Comparison of ENCODE assay signal across 11 cellular contexts in genomic region chrX:69137371-69137881, GRCh38. TPM values are rescaled to one million over a fixed set of nuclear protein-coding genes. Genes with fewer than 3 reads are reported as not detected.
DNase-seq lines count a peak whose midpoint lies in the region; TF ChIP-seq lines count a peak whose summit lies in the region.
"Had no signal": no experiment of that assay in that cellular context is flagged by ENCODE, and none has a peak within 500 bp of the region (broad histone marks: within the 10 kb centered on the region; RNA-seq: fewer than 3 reads in every experiment).

No MANE protein-coding gene starts in this region.

- CTCF ChIA-PET in RWPE1 (lab: Yijun Ruan, JAX), result interaction anchor here (0.6 kb wide), 1 partner anchor 13 kb away, joined by 3 read pairs; no protein-coding TSS in a partner anchor

- TF ChIP-seq POLR2A in esophagus muscularis mucosa (IDR thresholded peaks at IDR 0.05; ENCODE audit: low read depth), result no peak

- intact Hi-C loops in esophagus muscularis mucosa (cut with DNase I), result loop anchor here (10.0 kb wide), 1 partner anchor 313 kb away; the partner anchor contains the start of gene EFNB1
- intact Hi-C loops in tibial artery (cut with DNase I; ENCODE audit: low total_unique reads), result no loop called here

- H3K36me3 ChIP-seq in esophagus muscularis mucosa, result no peaks in the 10 kb centered on the region
- H3K36me3 ChIP-seq in mesodermal cell (ENCODE audit: control insufficient read depth, insufficient read depth, low read length), result no peaks in the 10 kb centered on the region
- H3K36me3 ChIP-seq in tibial artery, result no peaks in the 10 kb centered on the region

- H3K4me1 ChIP-seq in esophagus muscularis mucosa (peaks cover 0 to 25% (median 15%) of the 10 kb centered on the region in 4 donors), mesodermal cell (ENCODE audit: control insufficient read depth, insufficient read depth, low read length, poor library complexity, severe bottlenecking) (peaks cover 9% of the 10 kb centered on the region), tibial artery (peaks cover 0 to 14% (median 8%) of the 10 kb centered on the region in 4 donors)

- TF ChIP-seq CTCF in esophagus muscularis mucosa (IDR thresholded peaks at IDR 0.05) (no peak), tibial artery (IDR thresholded peaks at IDR 0.05) (no peak), RWPE1 (conservative IDR thresholded peaks at IDR 0.05; ENCODE audit: low read depth) (no peak)

- DNase-seq in LHCN-M2 (ENCODE audit: low read depth) (peak; percentile 1), esophagus muscularis mucosa (ENCODE audit: extremely low spot score) (no peak), tibial artery (peak in 1 of 2 donors; percentile 31), HUDEP-2 (lab: John Stamatoyannopoulos, UW; ENCODE audit: unreplicated experiment in 76 of 76) (no peak), NCI-H2171 treated with DMSO at 0.1 percent for 48 hours (lab: John Stamatoyannopoulos, UW) (no peak), NCI-H2196 (lab: John Stamatoyannopoulos, UW; ENCODE audit: unreplicated experiment) (no peak), RWPE1 (ENCODE audit: low spot score) (no peak)
- DNase-seq: activated naive CD8-positive, alpha-beta T cell treated with anti-CD3 and anti-CD28 coated beads for 36 hours; kidney glomerular epithelial cell had no signal

- peak overlapping the region; percentile 33 to 49 (median 42) for H3K4me3 ChIP-seq in esophagus muscularis mucosa
- no peak overlapping the region for H3K4me3 ChIP-seq in mesodermal cell (ENCODE audit: extremely low read depth, insufficient read depth, low read length, poor library complexity, severe bottlenecking)
- H3K4me3 ChIP-seq in tibial artery, result peak overlapping the region; percentile 34 to 45

- 74% methylated on average over 10 of the region's 10 CpGs for WGBS in esophagus muscularis mucosa
- WGBS in mesodermal cell (ENCODE audit: insufficient coverage in 2 of 2), 2 experiments, result 0 to 5% methylated on average over 1 to 3 of the region's 10 CpGs

- H3K9me3 ChIP-seq in esophagus muscularis mucosa (no peaks in the 10 kb centered on the region), mesodermal cell (ENCODE audit: control insufficient read depth, low read length) (no peaks in the 10 kb centered on the region), tibial artery (no peaks in the 10 kb centered on the region)

- peak overlapping the region; percentile 42 to 68 (median 48) for H3K27ac ChIP-seq in esophagus muscularis mucosa (replicated peaks in 1 of 4)
- H3K27ac ChIP-seq in mesodermal cell (ENCODE audit: low read depth, low read length, severe bottlenecking), result peak overlapping the region; percentile 92
- H3K27ac ChIP-seq in tibial artery, result peak overlapping the region; percentile 33
- H3K27ac ChIP-seq in RWPE1, result no peak overlapping the region
- H3K27ac ChIP-seq: VCaP had no signal

- POLR2A ChIA-PET in RWPE1 (lab: Yijun Ruan, JAX; ENCODE audit: low non-redundant PET), result no interaction called here

- TF ChIP-seq EP300 in esophagus muscularis mucosa (IDR thresholded peaks at IDR 0.05), result no peak

- H3K27me3 ChIP-seq in esophagus muscularis mucosa (no peaks in the 10 kb centered on the region), tibial artery (no peaks in the 10 kb centered on the region)

RNA-seq across cellular contexts. Expression of gene PJA1, which starts 27.8 kb away (rescaled TPM):
- total RNA-seq in LHCN-M2 (2014; rRNA removed) (15.2 and 21.0 TPM in 2 replicates), esophagus muscularis mucosa (10 to 100 TPM; 17.0 to 25.9 (median 20.6) TPM)
- 19.8 TPM for polyA plus RNA-seq in LHCN-M2 (2012)
- 40.2 TPM for polyA plus RNA-seq in mesodermal cell (2013, experiment 1 of 2)
- polyA plus RNA-seq in mesodermal cell (2013, experiment 2 of 2), result 46.6 TPM
